24 cellular contexts compared by ENCODE assay signal in genomic region chr4:179437962-179438361, GRCh38.
"Had no signal": no experiment of that assay in that cellular context is flagged by ENCODE, and none has a peak within 500 bp of the region (broad histone marks: within the 10 kb centered on the region; RNA-seq: fewer than 3 reads in every experiment).

No MANE protein-coding gene starts in this region.

- H3K36me3 ChIP-seq: esophagus squamous epithelium, gastrocnemius medialis, heart right ventricle, left lung, lower lobe of right lung had no signal

- H3K4me1 ChIP-seq: esophagus squamous epithelium, gastrocnemius medialis, heart right ventricle, left lung, lower lobe of right lung had no signal

- H3K27me3 ChIP-seq: dorsolateral prefrontal cortex, esophagus squamous epithelium, gastrocnemius medialis, heart right ventricle, left lung had no signal

- H3K27me3 Mint-ChIP-seq: naive B cell had no signal

- DNase-seq: dermis blood vessel endothelial cell; dorsolateral prefrontal cortex; effector CD4-positive, alpha-beta T cell; effector memory CD4-positive, alpha-beta T cell; erythroblast; esophagus squamous epithelium; foreskin fibroblast; foreskin melanocyte; gastrocnemius medialis; glutamatergic neuron; head of caudate nucleus; heart right ventricle; hippocampal formation; left cardiac atrium; left lung; left ventricle myocardium superior; lower lobe of right lung; mesenchymal stem cell; mucosa of descending colon; naive B cell had no signal

- H3K36me3 Mint-ChIP-seq: mesothelial cell of epicardium, naive B cell had no signal

- H3K9me3 Mint-ChIP-seq: mesothelial cell of epicardium had no signal

- ATAC-seq: esophagus mucosa, gastrocnemius medialis, heart right ventricle, left cardiac atrium, left lung, left ventricle myocardium superior, lower lobe of right lung, mucosa of descending colon had no signal

- H3K4me1 Mint-ChIP-seq: mesothelial cell of epicardium, naive B cell had no signal

- H3K4me3 ChIP-seq: coronary artery, dorsolateral prefrontal cortex, esophagus squamous epithelium, gastrocnemius medialis, heart right ventricle, left lung, lower lobe of right lung, mucosa of descending colon had no signal

- H3K27ac ChIP-seq: coronary artery, dorsolateral prefrontal cortex, epithelial cell of prostate, esophagus squamous epithelium, gastrocnemius medialis, heart right ventricle, left lung, lower lobe of right lung had no signal

- H3K9me3 ChIP-seq: gastrocnemius medialis, left lung, lower lobe of right lung, mucosa of descending colon had no signal

- H3K27ac Mint-ChIP-seq: mesothelial cell of epicardium, naive B cell had no signal

- H3K4me3 Mint-ChIP-seq: mesothelial cell of epicardium, naive B cell had no signal
